ENCODE assay signal across 23 cellular contexts in the genomic region with DNA sequence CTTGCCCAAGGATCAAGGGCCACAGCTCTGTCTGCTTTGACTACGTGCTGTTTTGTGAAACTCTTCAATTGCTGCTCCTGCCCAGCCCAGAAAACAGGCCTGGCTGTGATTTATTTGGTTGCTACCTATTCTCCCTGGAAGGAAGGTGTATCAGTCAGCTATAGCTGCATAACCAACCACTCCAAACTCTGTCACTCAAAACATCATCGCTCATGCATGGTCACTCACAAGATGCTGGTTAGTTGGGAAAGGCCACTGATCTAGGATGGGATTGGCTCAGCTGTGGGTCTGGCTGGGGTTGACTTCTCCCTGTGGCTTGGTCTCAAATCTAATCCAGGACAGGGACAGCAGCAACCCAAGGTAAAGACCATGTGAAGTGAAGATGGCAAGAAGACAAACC. TPM values are rescaled to one million over a fixed set of nuclear protein-coding genes. Genes with fewer than 3 reads are reported as not detected.
DNase-seq lines count a peak whose midpoint lies in the region; ATAC-seq, FAIRE-seq and TF ChIP-seq lines count a peak whose summit lies in the region.
"Had no signal": no experiment of that assay in that cellular context is flagged by ENCODE, and none has a peak within 500 bp of the region (broad histone marks: within the 10 kb centered on the region; RNA-seq: fewer than 3 reads in every experiment).

No MANE protein-coding gene starts in this region.

- H3K9me3 Mint-ChIP-seq in endodermal cell: no peaks in the 10 kb centered on the region
- H3K9me3 Mint-ChIP-seq in T-cell: peaks cover 0 to 4% (median 0%) of the 10 kb centered on the region in 3 donors
- H3K9me3 Mint-ChIP-seq: CD4-positive, alpha-beta T cell had no signal

- H3K9me3 ChIP-seq in heart left ventricle (no peaks in the 10 kb centered on the region), endodermal cell (ENCODE audit: control insufficient read depth, low read length) (no peaks in the 10 kb centered on the region), HepG2 (ENCODE audit: low read length) (no peaks in the 10 kb centered on the region)
- H3K9me3 ChIP-seq: Caco-2 had no signal

- no peak for TF ChIP-seq EP300 in HepG2 (IDR thresholded peaks at IDR 0.05; ENCODE audit: low read depth in 2 of 2, low read length in 2 of 2)
- no peak for TF ChIP-seq EP300 in HepG2 (CRISPR knock-in tag; IDR thresholded peaks at IDR 0.05; ENCODE audit: borderline replicate concordance)

- H3K36me3 ChIP-seq in heart left ventricle (no peaks in the 10 kb centered on the region), endodermal cell (ENCODE audit: control insufficient read depth, insufficient read depth, low read length) (no peaks in the 10 kb centered on the region), HepG2 (replicated peaks in 1 of 2; ENCODE audit: control insufficient read depth in 1 of 2, insufficient read depth in 2 of 2, low read length in 2 of 2) (no peaks in the 10 kb centered on the region)

- H3K4me1 Mint-ChIP-seq in endodermal cell (peaks cover 13% of the 10 kb centered on the region), T-cell (no peaks in the 10 kb centered on the region)

- H3K36me3 Mint-ChIP-seq in endodermal cell (ENCODE audit: low read depth): no peaks in the 10 kb centered on the region
- H3K36me3 Mint-ChIP-seq in T-cell: no peaks in the 10 kb centered on the region

- ATAC-seq in heart left ventricle (no peak), HepG2 (no peak), T-cell (replicated peaks in 1 of 4) (no peak)
- ATAC-seq: GM23338 had no signal

- CTCF ChIA-PET in HepG2 (lab: Yijun Ruan, JAX; ENCODE audit: low intra/inter-chr PET ratio, low total read pairs) (no interaction called here), T-cell (lab: Charles Lee) (no interaction called here)

- H3K27me3 Mint-ChIP-seq in endodermal cell (ENCODE audit: insufficient read depth) (peaks cover 13% of the 10 kb centered on the region), T-cell (peaks cover 8 to 18% of the 10 kb centered on the region in 2 donors)

- in situ Hi-C loops in HepG2 (cut with HindIII; ENCODE audit: extremely low pct_ligation_motif_present, low pct_unique_long_range_greater_than_20kb): no loop called here

- no peaks in the 10 kb centered on the region for H4K20me1 ChIP-seq in HepG2 (ENCODE audit: insufficient read depth, low read length)

- TF ChIP-seq POLR2A in heart left ventricle (IDR thresholded peaks at IDR 0.05) (no peak), HepG2 (IDR thresholded peaks at IDR 0.05; ENCODE audit: insufficient read depth in 1 of 2, low read depth in 2 of 2, low read length in 2 of 2) (no peak)

- no peak overlapping the region for H3K9ac ChIP-seq in endodermal cell (ENCODE audit: extremely low read depth, low read length, poor library complexity, severe bottlenecking)
- H3K9ac ChIP-seq in HepG2 (ENCODE audit: insufficient read depth, low read depth, low read length): no peak overlapping the region

- H3K27ac Mint-ChIP-seq in endodermal cell: no peak overlapping the region
- no peak overlapping the region for H3K27ac Mint-ChIP-seq in T-cell
- H3K27ac Mint-ChIP-seq: CD4-positive, alpha-beta T cell; GM23338 had no signal

- no peak overlapping the region for H2AFZ ChIP-seq in HepG2 (ENCODE audit: low read length)
- H2AFZ ChIP-seq: GM23338 had no signal

- DNase-seq in cardiac septum (ENCODE audit: low spot score) (peak; percentile 31), heart left ventricle (no peak), endodermal cell (peak; percentile 13), HepG2 (ENCODE audit: low spot score) (no peak), ureter (ENCODE audit: low spot score) (peak; percentile 10), T-cell (no peak), caudate nucleus (lab: John Stamatoyannopoulos, UW) (no peak)
- DNase-seq: AML-193; Caco-2; CD4-positive, alpha-beta T cell; DMS153; DMS79; GDM1; HCEC 1CT had no signal

- POLR2A ChIA-PET in HepG2 (lab: Yijun Ruan, JAX): no interaction called here
- POLR2A ChIA-PET in T-cell (lab: Charles Lee): no interaction called here

- intact Hi-C loops in cardiac septum (cut with DNase I) (no loop called here), heart left ventricle (cut with DNase I) (no loop called here), HepG2 (cut with micrococcal nuclease; ENCODE audit: unreplicated experiment) (no loop called here)

- H3K4me3 ChIP-seq in heart left ventricle (no peak overlapping the region), endodermal cell (ENCODE audit: low read length) (no peak overlapping the region), HepG2 (replicated peaks in 1 of 3; ENCODE audit: insufficient read depth in 1 of 3, low read depth in 2 of 3, low read length in 3 of 3) (no peak overlapping the region)
- H3K4me3 ChIP-seq: GM23338 had no signal

- BruUV-seq in HepG2 (replicated peaks; lab: Mats Ljungman, UMichigan): no TSS peak

- H3K79me2 ChIP-seq in HepG2 (ENCODE audit: insufficient read depth, low read length): no peaks in the 10 kb centered on the region

- no peak overlapping the region for H3K4me2 ChIP-seq in HepG2 (ENCODE audit: low read depth, low read length)
- H3K4me2 ChIP-seq: GM23338 had no signal

- H3K27me3 ChIP-seq in heart left ventricle (peaks cover 0 to 18% (median 0%) of the 10 kb centered on the region in 9 donors), endodermal cell (ENCODE audit: control insufficient read depth, insufficient read depth, low read length, poor library complexity, severe bottlenecking) (no peaks in the 10 kb centered on the region), HepG2 (ENCODE audit: control insufficient read depth in 1 of 2, insufficient read depth in 2 of 2, low read length in 2 of 2) (peaks cover 0 to 29% of the 10 kb centered on the region in 2 experiments; a peak in 3 of 5 replicates)

- 88 to 93% (median 91%) methylated on average over 2 of the region's 2 CpGs for WGBS in heart left ventricle, 4 donors
- WGBS in endodermal cell (ENCODE audit: insufficient coverage in 1 of 2, insufficient read length in 1 of 2), 2 experiments: 88 to 93% methylated on average over 2 of the region's 2 CpGs
- WGBS in HepG2 (ENCODE audit: low lambda C conversion rate): 17% methylated on average over 2 of the region's 2 CpGs

- no peak for TF ChIP-seq RAD21 in HepG2 (CRISPR knock-in tag; IDR thresholded peaks at IDR 0.05)

- H3K4me3 Mint-ChIP-seq in endodermal cell (no peak overlapping the region), T-cell (no peak overlapping the region)
- H3K4me3 Mint-ChIP-seq: CD4-positive, alpha-beta T cell; GM23338 had no signal

- no peak for FAIRE-seq in HepG2 (lab: Jason Lieb, UNC)
- FAIRE-seq: A204.1, GM12892, GM18507, H54 had no signal

- H3K4me1 ChIP-seq in heart left ventricle: no peaks in the 10 kb centered on the region
- peaks cover 5% of the 10 kb centered on the region for H3K4me1 ChIP-seq in endodermal cell (ENCODE audit: control insufficient read depth, insufficient read depth, low read length)
- no peaks in the 10 kb centered on the region for H3K4me1 ChIP-seq in HepG2 (ENCODE audit: insufficient read depth, low read length)
- H3K4me1 ChIP-seq: Caco-2 had no signal

- H3K27ac ChIP-seq in heart left ventricle (no peak overlapping the region), endodermal cell (ENCODE audit: low read depth, low read length) (no peak overlapping the region), HepG2 (ENCODE audit: extremely low read length, insufficient read depth, low read length) (no peak overlapping the region), caudate nucleus (ENCODE audit: low read depth, low read length) (no peak overlapping the region)
- H3K27ac ChIP-seq: C4-2B had no signal

- TF ChIP-seq CTCF in heart left ventricle (IDR thresholded peaks at IDR 0.05) (no peak), endodermal cell (conservative IDR thresholded peaks at IDR 0.05) (no peak), HepG2 (CRISPR knock-in tag; IDR thresholded peaks at IDR 0.05) (no peak)

TF ChIP-seq in HepG2, 621 proteins besides CTCF, POLR2A, EP300 and RAD21:
- TF ChIP-seq ZNF552 (CRISPR knock-in tag; IDR thresholded peaks at IDR 0.05; ENCODE audit: borderline replicate concordance) (no peak), RBAK (CRISPR knock-in tag; IDR thresholded peaks at IDR 0.05) (peak; percentile 76; the same call in 1 of the 2 replicates)

RNA-seq across cellular contexts. Expression of a gene that starts 14.6 kb away (rescaled TPM):
- total RNA-seq in cardiac septum: not detected
- total RNA-seq in heart left ventricle: not detected
- polyA plus RNA-seq in heart left ventricle: not detected
- not detected for total RNA-seq in endodermal cell
- polyA plus RNA-seq in endodermal cell (2013, experiment 1 of 2): not detected
- not detected for polyA plus RNA-seq in endodermal cell (2013, experiment 2 of 2)
- not detected in 2 replicates for total RNA-seq in HepG2 (2016; rRNA removed; fragmentation: Illumina TruSeq; extraction: Trizol)
- total RNA-seq in HepG2 (2016; cell fraction: cytosol; rRNA removed; fragmentation: Illumina TruSeq; extraction: Trizol; ENCODE audit: low read depth): not detected in 2 replicates
- total RNA-seq in HepG2 (2016; cell fraction: insoluble cytoplasmic fraction; rRNA removed; fragmentation: Illumina TruSeq; extraction: Trizol): not detected in 2 replicates
- not detected in 2 replicates for total RNA-seq in HepG2 (2016; cell fraction: membrane; rRNA removed; fragmentation: Illumina TruSeq; extraction: Trizol)
- not detected in 2 replicates for total RNA-seq in HepG2 (2016; cell fraction: nucleus; rRNA removed; fragmentation: Illumina TruSeq; extraction: Trizol)
- not detected in 2 replicates for polyA plus RNA-seq in HepG2 (2011; rRNA removed)
- not detected in 2 replicates for polyA plus RNA-seq in HepG2 (2011; cell fraction: cytosol; rRNA removed)
- not detected in 2 replicates for polyA plus RNA-seq in HepG2 (2011; cell fraction: nucleus; rRNA removed)
- polyA plus RNA-seq in HepG2 (2012): not detected in 2 replicates
- not detected in 2 replicates for polyA plus RNA-seq in HepG2 (2016; cell fraction: cytosol; fragmentation: Illumina TruSeq; extraction: Trizol; ENCODE audit: low read depth)
- not detected in 2 replicates for polyA plus RNA-seq in HepG2 (2016; cell fraction: insoluble cytoplasmic fraction; fragmentation: Illumina TruSeq; extraction: Trizol; ENCODE audit: low read depth)
- polyA plus RNA-seq in HepG2 (2016; cell fraction: membrane; fragmentation: Illumina TruSeq; extraction: Trizol; ENCODE audit: low read depth): not detected in 2 replicates
- polyA plus RNA-seq in HepG2 (2016; cell fraction: nucleus; fragmentation: Illumina TruSeq; extraction: Trizol; ENCODE audit: insufficient read depth, low read depth): not detected in 2 replicates
- polyA minus RNA-seq in HepG2 (2011; rRNA and poly(A)+ RNA removed; ENCODE audit: low replicate concordance): not detected in 2 replicates
- not detected in 2 replicates for polyA minus RNA-seq in HepG2 (2011; cell fraction: cytosol; rRNA and poly(A)+ RNA removed)
- not detected in 2 replicates for polyA minus RNA-seq in HepG2 (2011; cell fraction: nucleus; rRNA and poly(A)+ RNA removed)
- not detected for total RNA-seq in ureter
- total RNA-seq in T-cell: not detected
- total RNA-seq: Caco-2; CD4-positive, alpha-beta T cell; Daoy; GM23338; HT-29 had no signal
- polyA plus RNA-seq: BJ, GM23338 had no signal

Comparison
In these comparisons a context has a peak if more than half of its experiments do, and no peak if none do; other contexts are left out.
1. DNase-seq: peak in cardiac septum (single experiment), endodermal cell (single experiment) and ureter (single experiment); none in heart left ventricle (0 of 5), HepG2 (single experiment), T-cell (0 of 34) and caudate nucleus (0 of 61).